Comparison of ENCODE assay signal across 8 cellular contexts in the genomic region with DNA sequence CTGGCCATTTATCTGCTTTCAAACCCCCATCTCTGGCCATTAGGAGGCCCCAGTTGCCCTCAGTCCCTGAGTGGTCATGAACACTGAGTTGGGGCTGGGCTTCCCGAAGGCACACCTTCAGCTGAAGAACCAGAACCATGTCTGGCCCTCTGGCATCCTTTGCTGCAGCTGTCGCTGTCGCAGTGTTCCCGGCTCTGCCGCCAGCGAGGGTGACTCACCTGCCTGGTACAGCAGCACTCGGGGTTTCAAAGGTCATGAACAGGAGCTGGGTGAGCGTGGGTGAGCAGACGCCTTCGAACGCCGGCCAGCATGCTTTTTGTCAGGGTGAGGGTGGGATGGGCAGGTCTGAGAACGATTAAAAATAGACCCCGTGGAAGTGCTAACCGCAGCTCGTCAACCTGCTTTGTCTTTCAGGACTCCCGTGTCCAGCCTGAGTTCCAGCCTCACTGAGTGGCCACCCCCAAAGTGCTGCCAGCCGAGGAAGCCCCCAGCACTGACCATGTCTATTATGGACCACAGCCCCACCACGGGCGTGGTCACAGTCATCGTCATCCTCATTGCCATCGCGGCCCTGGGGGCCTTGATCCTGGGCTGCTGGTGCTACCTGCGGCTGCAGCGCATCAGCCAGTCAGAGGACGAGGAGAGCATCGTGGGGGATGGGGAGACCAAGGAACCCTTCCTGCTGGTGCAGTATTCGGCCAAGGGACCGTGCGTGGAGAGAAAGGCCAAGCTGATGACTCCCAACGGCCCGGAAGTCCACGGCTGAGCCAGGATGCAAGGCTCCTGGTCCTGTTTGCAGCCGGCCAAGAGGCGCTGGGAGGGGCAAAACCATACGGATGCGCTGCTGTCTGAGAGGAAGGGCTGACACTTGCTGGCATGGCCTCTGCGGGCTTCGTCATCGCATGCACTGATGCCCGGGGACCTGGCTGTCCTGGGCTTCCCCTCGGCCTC. TPM values are rescaled to one million over a fixed set of nuclear protein-coding genes. Genes with fewer than 3 reads are reported as not detected.
DNase-seq lines count a peak whose midpoint lies in the region; ATAC-seq lines count a peak whose summit lies in the region.

No MANE protein-coding gene starts in this region.

- WGBS in neuronal stem cell (ENCODE audit: extremely low coverage in 2 of 2, insufficient read length in 2 of 2, insufficient replicate concordance in 1 of 2), 2 donors: no CpG with 5 or more reads among the region's 42 CpGs

- peaks cover 0 to 9% of the 10 kb centered on the region in 2 donors for H3K4me1 ChIP-seq in neuronal stem cell (ENCODE audit: control insufficient read depth in 2 of 2, insufficient read depth in 1 of 2, low read depth in 1 of 2, low read length in 2 of 2)

- DNase-seq in DMS53 (lab: John Stamatoyannopoulos, UW) (peak; percentile 98), NCI-H2196 (lab: John Stamatoyannopoulos, UW; ENCODE audit: unreplicated experiment) (peak; percentile 76), cerebellar cortex (ENCODE audit: low spot score) (peak; percentile 80), neuronal stem cell (ENCODE audit: low spot score) (no peak), NCI-H2107 treated with DMSO at 0.1 percent for 48 hours (lab: John Stamatoyannopoulos, UW; ENCODE audit: unreplicated experiment) (no peak)

- H3K9ac ChIP-seq in neuronal stem cell (ENCODE audit: low read depth, low read length, poor library complexity): no peak overlapping the region

- no peaks in the 10 kb centered on the region for H3K27me3 ChIP-seq in neuronal stem cell (ENCODE audit: control insufficient read depth in 3 of 3, insufficient read depth in 3 of 3, low read depth in 1 of 3, low read length in 3 of 3)

- no peak overlapping the region for H2AK5ac ChIP-seq in neuronal stem cell (ENCODE audit: low read depth, low read length)

- no peak overlapping the region for H3K4me3 ChIP-seq in neuronal stem cell (ENCODE audit: low read length in 2 of 2)

- no peak overlapping the region for H2BK120ac ChIP-seq in neuronal stem cell (ENCODE audit: low read depth, low read length)

- no peak overlapping the region for H3K14ac ChIP-seq in neuronal stem cell (ENCODE audit: low read length)

- H2BK12ac ChIP-seq in neuronal stem cell (ENCODE audit: low read length): no peak overlapping the region

- H3K23ac ChIP-seq in neuronal stem cell (ENCODE audit: low read depth, low read length, poor library complexity): peak overlapping the region; percentile 69

- peaks cover 40 to 97% of the 10 kb centered on the region in 2 donors for H3K36me3 ChIP-seq in neuronal stem cell (replicated peaks in 1 of 2; ENCODE audit: control insufficient read depth in 2 of 2, insufficient read depth in 2 of 2, low read length in 2 of 2)

- H3K9me3 ChIP-seq in neuronal stem cell (replicated peaks in 1 of 2; ENCODE audit: control insufficient read depth in 2 of 2, insufficient read depth in 1 of 2, low read depth in 1 of 2, low read length in 2 of 2): peaks cover 0 to 2% of the 10 kb centered on the region in 2 donors

- H3K4ac ChIP-seq in neuronal stem cell (ENCODE audit: low read length): no peak overlapping the region

- H2AFZ ChIP-seq in neuronal stem cell (ENCODE audit: low read length): no peak overlapping the region

- no peak for ATAC-seq in GM19351 (IDR thresholded peaks at IDR 0.05; ENCODE audit: unreplicated experiment)
- ATAC-seq in HG03469 (IDR thresholded peaks at IDR 0.05; ENCODE audit: unreplicated experiment): no peak
- no peak for ATAC-seq in GM21447 (IDR thresholded peaks at IDR 0.05; ENCODE audit: unreplicated experiment)

- no peak overlapping the region for H3K4me2 ChIP-seq in neuronal stem cell (ENCODE audit: insufficient read depth, low read length, poor library complexity, severe bottlenecking)

- H2BK15ac ChIP-seq in neuronal stem cell (ENCODE audit: low read length): no peak overlapping the region

- H4K8ac ChIP-seq in neuronal stem cell (ENCODE audit: low read depth, low read length): peak overlapping the region; percentile 21

- no peak overlapping the region for H2BK5ac ChIP-seq in neuronal stem cell (ENCODE audit: low read length)

- H4K91ac ChIP-seq in neuronal stem cell (ENCODE audit: low read depth, low read length, poor library complexity): no peak overlapping the region

- H3K79me1 ChIP-seq in neuronal stem cell (ENCODE audit: low read depth, low read length): peaks cover 39% of the 10 kb centered on the region

- no peak overlapping the region for H3K27ac ChIP-seq in neuronal stem cell (replicated peaks; ENCODE audit: low read length)

- peak overlapping the region; percentile 20 for H3K18ac ChIP-seq in neuronal stem cell (ENCODE audit: low read length)

RNA-seq across cellular contexts. Expression of gene SNN, which starts 7.6 kb away (rescaled TPM):
- 84.2 TPM for polyA plus RNA-seq in neuronal stem cell (2013, experiment 1 of 2)
- 83.6 TPM for polyA plus RNA-seq in neuronal stem cell (2013, experiment 2 of 2)

Comparison
In these comparisons a context has a peak if more than half of its experiments do, and no peak if none do; other contexts are left out.
1. DNase-seq: peak in DMS53 (single experiment), NCI-H2196 (single experiment) and cerebellar cortex (single experiment); none in neuronal stem cell (single experiment) and NCI-H2107 treated with DMSO at 0.1 percent for 48 hours (single experiment).